11 cellular contexts compared by ENCODE assay signal in the genomic region with DNA sequence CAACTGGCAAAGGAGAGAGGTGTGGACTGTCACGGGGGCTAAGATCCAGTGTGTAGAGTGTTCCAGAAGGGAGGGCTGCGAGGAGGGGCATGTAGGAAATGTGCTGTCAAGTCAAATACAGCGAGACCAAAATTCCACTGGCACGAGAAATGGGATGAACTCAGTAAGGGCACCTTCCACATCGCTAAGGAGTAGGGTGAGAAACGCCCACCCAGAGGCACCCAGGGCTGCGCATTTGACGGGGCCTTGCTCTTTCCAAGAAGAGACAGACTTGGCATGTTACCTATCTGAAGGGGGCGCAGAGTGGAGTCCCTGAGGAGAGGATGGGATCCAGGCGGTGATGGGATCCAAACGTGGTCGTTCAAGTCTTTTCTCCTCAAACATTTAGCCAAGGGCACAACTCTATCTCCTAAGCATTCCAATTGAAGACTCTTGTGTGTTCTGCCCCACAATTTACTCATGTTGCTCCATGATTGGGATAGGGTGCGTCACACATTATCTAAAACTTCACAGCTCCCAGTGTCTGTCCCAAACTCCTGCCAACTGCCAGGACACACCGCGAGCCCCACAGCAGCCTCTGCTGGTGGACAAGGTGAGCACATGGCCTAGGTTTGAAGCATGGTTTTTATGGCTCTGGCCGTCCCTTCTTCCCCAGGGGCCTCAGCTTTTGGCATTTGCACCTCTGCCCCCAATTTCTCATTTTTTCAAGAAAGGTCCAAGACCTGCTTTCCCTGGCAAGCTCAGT. TPM values are rescaled to one million over a fixed set of nuclear protein-coding genes. Genes with fewer than 3 reads are reported as not detected.
DNase-seq lines count a peak whose midpoint lies in the region; ATAC-seq, FAIRE-seq and TF ChIP-seq lines count a peak whose summit lies in the region.
"Had no signal": no experiment of that assay in that cellular context is flagged by ENCODE, and none has a peak within 500 bp of the region (broad histone marks: within the 10 kb centered on the region; RNA-seq: fewer than 3 reads in every experiment).

No MANE protein-coding gene starts in this region.

- H2BK120ac ChIP-seq in IMR-90 (ENCODE audit: low read depth, low read length) = no peak overlapping the region

- H3K4ac ChIP-seq in IMR-90 (ENCODE audit: low read depth, low read length) = no peak overlapping the region

- H2AK5ac ChIP-seq in IMR-90 (ENCODE audit: low read depth, low read length) = no peak overlapping the region

- in situ Hi-C loops in IMR-90 (cut with MboI; ENCODE audit: low sequenced_read_pairs) (loop anchor here (10.0 to 25.0 kb wide), 3 partner anchors 357 to 635 kb away; partner anchors contain the start of gene LRRK1), HepG2 (cut with HindIII; ENCODE audit: extremely low pct_ligation_motif_present, low pct_unique_long_range_greater_than_20kb) (loop anchor here (25.0 kb wide), 2 partner anchors 357 to 607 kb away; partner anchors contain the start of gene LRRK1)

- no peak overlapping the region for H3K23ac ChIP-seq in IMR-90 (ENCODE audit: low read depth, low read length)

- no peak overlapping the region for H3K18ac ChIP-seq in IMR-90 (ENCODE audit: low read depth, low read length)

- POLR2A ChIA-PET in IMR-90 (lab: Charles Lee; ENCODE audit: unreplicated experiment) = interaction anchor here (0.7 kb wide), 1 partner anchor 25 kb away, joined by 3 read pairs; the partner anchor contains the start of gene SNRPA1
- POLR2A ChIA-PET in HepG2 (lab: Yijun Ruan, JAX) = no interaction called here

- H3K4me1 ChIP-seq in IMR-90 (ENCODE audit: control insufficient read depth, insufficient read depth, low read length) (peaks cover 10% of the 10 kb centered on the region), body of pancreas (peaks cover 20% of the 10 kb centered on the region), HepG2 (ENCODE audit: insufficient read depth, low read length) (no peaks in the 10 kb centered on the region)

- peaks cover 18% of the 10 kb centered on the region for H3K9me1 ChIP-seq in IMR-90 (ENCODE audit: insufficient read depth, low read length)

- H3K4me3 ChIP-seq in IMR-90 (ENCODE audit: insufficient read depth, low read depth, low read length) (no peak overlapping the region), body of pancreas (no peak overlapping the region), HepG2 (replicated peaks in 1 of 3; ENCODE audit: insufficient read depth in 1 of 3, low read depth in 2 of 3, low read length in 3 of 3) (no peak overlapping the region)

- no peak overlapping the region for H2BK20ac ChIP-seq in IMR-90 (ENCODE audit: low read depth, low read length)

- no peak overlapping the region for H4K8ac ChIP-seq in IMR-90 (ENCODE audit: low read depth in 2 of 2, low read length in 2 of 2)

- H3K79me1 ChIP-seq in IMR-90 (ENCODE audit: low read depth in 1 of 2, low read length in 2 of 2) = peaks cover 24 to 35% of the 10 kb centered on the region in 2 experiments

- no peak overlapping the region for H3K27ac ChIP-seq in IMR-90 (ENCODE audit: insufficient read depth, low read length)
- no peak overlapping the region for H3K27ac ChIP-seq in body of pancreas
- no peak overlapping the region for H3K27ac ChIP-seq in HepG2 (ENCODE audit: extremely low read length, insufficient read depth, low read length)

- H3K9me3 ChIP-seq in IMR-90 (ENCODE audit: control insufficient read depth, insufficient read depth, low read length) = no peaks in the 10 kb centered on the region
- H3K9me3 ChIP-seq in body of pancreas = no peaks in the 10 kb centered on the region
- no peaks in the 10 kb centered on the region for H3K9me3 ChIP-seq in HepG2 (ENCODE audit: low read length)

- H2AK9ac ChIP-seq in IMR-90 (replicated peaks; ENCODE audit: low read depth, low read length, poor library complexity) = no peak overlapping the region

- no peak overlapping the region for H4K5ac ChIP-seq in IMR-90 (ENCODE audit: low read depth, low read length)

- H2BK5ac ChIP-seq in IMR-90 (ENCODE audit: low read depth, low read length, poor library complexity, severe bottlenecking) = no peak overlapping the region

- intact Hi-C loops in IMR-90 (cut with micrococcal nuclease) = no loop called here
- intact Hi-C loops in body of pancreas (cut with DNase I) = no loop called here
- intact Hi-C loops in HepG2 (cut with micrococcal nuclease; ENCODE audit: unreplicated experiment) = no loop called here

- no peak overlapping the region for H3K4me2 ChIP-seq in IMR-90 (ENCODE audit: low read depth, low read length)
- H3K4me2 ChIP-seq in HepG2 (ENCODE audit: low read depth, low read length) = no peak overlapping the region

- CTCF ChIA-PET in IMR-90 (lab: Yijun Ruan, JAX) = no interaction called here
- CTCF ChIA-PET in HepG2 (lab: Yijun Ruan, JAX; ENCODE audit: low intra/inter-chr PET ratio, low total read pairs) = no interaction called here

- BruUV-seq in IMR-90 (replicated peaks; lab: Mats Ljungman, UMichigan) (no TSS peak), HepG2 (replicated peaks; lab: Mats Ljungman, UMichigan) (no TSS peak)

- H3K56ac ChIP-seq in IMR-90 (ENCODE audit: extremely low read depth, insufficient read depth, low read length) = no peak overlapping the region

- no peak overlapping the region for H3K14ac ChIP-seq in IMR-90 (replicated peaks; ENCODE audit: low read depth, low read length)

- H4K91ac ChIP-seq in IMR-90 (ENCODE audit: insufficient read depth, low read depth, low read length) = no peak overlapping the region

- ATAC-seq in IMR-90 (ENCODE audit: low read depth) = no peak
- no peak for ATAC-seq in body of pancreas
- ATAC-seq in HepG2 = peak; percentile 72
- ATAC-seq in GM21825 (IDR thresholded peaks at IDR 0.05; ENCODE audit: unreplicated experiment) = no peak

- no peak for TF ChIP-seq RAD21 in IMR-90 (IDR thresholded peaks at IDR 0.05; ENCODE audit: low read length)
- no peak for TF ChIP-seq RAD21 in HepG2 (CRISPR knock-in tag; IDR thresholded peaks at IDR 0.05)

- H2AFZ ChIP-seq in IMR-90 (replicated peaks; ENCODE audit: low read length, poor library complexity) (no peak overlapping the region), HepG2 (ENCODE audit: low read length) (no peak overlapping the region)

- no peaks in the 10 kb centered on the region for H3K79me2 ChIP-seq in HepG2 (ENCODE audit: insufficient read depth, low read length)

- WGBS in IMR-90 (ENCODE audit: extremely low coverage in 2 of 2, insufficient read length in 1 of 2), 2 experiments = 86% methylated on average over 6 of the region's 16 CpGs; no CpG with 5 or more reads in 1 of the 2 experiments
- 80% methylated on average over 16 of the region's 16 CpGs for WGBS in body of pancreas, 2 donors
- WGBS in HepG2 (ENCODE audit: low lambda C conversion rate) = 94% methylated on average over 12 of the region's 16 CpGs

- H3K9ac ChIP-seq in IMR-90 (ENCODE audit: low read depth, low read length) (no peak overlapping the region), HepG2 (ENCODE audit: insufficient read depth, low read depth, low read length) (no peak overlapping the region)

- dilution Hi-C loops in IMR-90 (cut with HindIII; ENCODE audit: low sequenced_read_pairs, unreplicated experiment) = no loop called here

- H4K20me1 ChIP-seq in IMR-90 (ENCODE audit: insufficient read depth, low read length) = peaks cover 9% of the 10 kb centered on the region; the same call in 1 of the 2 replicates
- no peaks in the 10 kb centered on the region; the same call in 1 of the 2 replicates for H4K20me1 ChIP-seq in HepG2 (ENCODE audit: insufficient read depth, low read length)

- TF ChIP-seq CTCF in IMR-90 (conservative IDR thresholded peaks at IDR 0.05; ENCODE audit: low read depth, low read length) (peak; percentile 33), body of pancreas (IDR thresholded peaks at IDR 0.05) (peak in 4 of 7 experiments; percentile 15 to 39 (median 24)), HepG2 (CRISPR knock-in tag; IDR thresholded peaks at IDR 0.05) (peak; percentile 63)

- H3K27me3 ChIP-seq in IMR-90 (ENCODE audit: control insufficient read depth, insufficient read depth, low read length) (no peaks in the 10 kb centered on the region), body of pancreas (no peaks in the 10 kb centered on the region), HepG2 (ENCODE audit: control insufficient read depth in 1 of 2, insufficient read depth in 2 of 2, low read length in 2 of 2) (peaks cover 0 to 3% of the 10 kb centered on the region in 2 experiments; a peak in 2 of 5 replicates)

- DNase-seq in EH (ENCODE audit: low read depth) (peak; percentile 41), IMR-90 (no peak), body of pancreas (peak in 3 of 4 donors; percentile 32 to 38 (median 35)), HepG2 (ENCODE audit: low spot score) (no peak), NAMALWA (ENCODE audit: low spot score) (no peak)
- DNase-seq in activated effector memory CD4-positive, alpha-beta T cell treated with Interleukin-2 at 50 U/mL for 16 hours = no peak
- DNase-seq in activated CD4-positive, alpha-beta T cell treated with anti-CD3 and anti-CD28 coated beads, Interleukin-2, amount 50 U/mL, for 1 hour = no peak
- DNase-seq: activated CD4-positive, alpha-beta T cell treated with anti-CD3 and anti-CD28 coated beads for 1 hour; stimulated activated CD4-positive, alpha-beta T cell treated with anti-CD3 and anti-CD28 coated beads, Interleukin-4, amount 100 ng/mL, for 24 hours had no signal

- TF ChIP-seq POLR2A in IMR-90 (IDR thresholded peaks at IDR 0.05; ENCODE audit: low read depth, low read length) = no peak
- TF ChIP-seq POLR2A in body of pancreas (IDR thresholded peaks at IDR 0.05) = peak in 1 of 3 donors; percentile 11
- peak in 1 of 2 experiments; percentile 29; a peak in 1 of 4 replicates for TF ChIP-seq POLR2A in HepG2 (IDR thresholded peaks at IDR 0.05; ENCODE audit: insufficient read depth in 1 of 2, low read depth in 2 of 2, low read length in 2 of 2)

- H3K36me3 ChIP-seq in IMR-90 (ENCODE audit: control insufficient read depth, insufficient read depth, low read length) (peaks cover 48% of the 10 kb centered on the region), body of pancreas (replicated peaks in 1 of 2; ENCODE audit: insufficient read depth in 1 of 2, low read depth in 2 of 2) (peaks cover 18 to 37% of the 10 kb centered on the region in 2 donors), HepG2 (replicated peaks in 1 of 2; ENCODE audit: control insufficient read depth in 1 of 2, insufficient read depth in 2 of 2, low read length in 2 of 2) (peaks cover 10 to 44% of the 10 kb centered on the region in 2 experiments)

- no peak overlapping the region for H2BK15ac ChIP-seq in IMR-90 (ENCODE audit: low read depth, low read length)

- FAIRE-seq in HepG2 (lab: Jason Lieb, UNC) = no peak
- FAIRE-seq: colon had no signal

- TF ChIP-seq EP300 in HepG2 (IDR thresholded peaks at IDR 0.05; ENCODE audit: low read depth in 2 of 2, low read length in 2 of 2) (no peak), HepG2 (CRISPR knock-in tag; IDR thresholded peaks at IDR 0.05; ENCODE audit: borderline replicate concordance) (no peak)

RNA-seq across cellular contexts. Expression of gene SELENOS, which starts 7.6 kb away (rescaled TPM):
- total RNA-seq in IMR-90 (2012; rRNA removed) (39.8 and 67.5 TPM in 2 replicates), body of pancreas (10 to 100 TPM; 37.2 to 45.1 TPM), HepG2 (2016; rRNA removed; fragmentation: Illumina TruSeq; extraction: Trizol) (31.6 and 63.0 TPM in 2 replicates)
- polyA plus RNA-seq in IMR-90 (2012; rRNA removed) (73.9 and 77.1 TPM in 2 replicates), HepG2 (2011; rRNA removed) (56.6 and 66.1 TPM in 2 replicates)
- 61.9 and 89.3 TPM in 2 replicates for polyA plus RNA-seq in IMR-90 (2012; cell fraction: cytosol; rRNA removed)
- polyA plus RNA-seq in IMR-90 (2012; cell fraction: nucleus; rRNA removed; ENCODE audit: low replicate concordance) = 72.4 and 84.7 TPM in 2 replicates
- 25.6 and 30.5 TPM in 2 replicates for total RNA-seq in HepG2 (2016; cell fraction: cytosol; rRNA removed; fragmentation: Illumina TruSeq; extraction: Trizol; ENCODE audit: low read depth)
- 31.1 and 66.3 TPM in 2 replicates for total RNA-seq in HepG2 (2016; cell fraction: insoluble cytoplasmic fraction; rRNA removed; fragmentation: Illumina TruSeq; extraction: Trizol)
- 32.0 and 35.3 TPM in 2 replicates for total RNA-seq in HepG2 (2016; cell fraction: membrane; rRNA removed; fragmentation: Illumina TruSeq; extraction: Trizol)
- total RNA-seq in HepG2 (2016; cell fraction: nucleus; rRNA removed; fragmentation: Illumina TruSeq; extraction: Trizol) = 52.7 and 62.7 TPM in 2 replicates
- 58.8 and 79.4 TPM in 2 replicates for polyA plus RNA-seq in HepG2 (2011; cell fraction: cytosol; rRNA removed)
- polyA plus RNA-seq in HepG2 (2011; cell fraction: nucleus; rRNA removed) = 21.8 and 28.5 TPM in 2 replicates
- polyA plus RNA-seq in HepG2 (2012) = 38.2 and 44.5 TPM in 2 replicates
- polyA plus RNA-seq in HepG2 (2016; cell fraction: cytosol; fragmentation: Illumina TruSeq; extraction: Trizol; ENCODE audit: low read depth) = 19.0 and 26.3 TPM in 2 replicates
- polyA plus RNA-seq in HepG2 (2016; cell fraction: insoluble cytoplasmic fraction; fragmentation: Illumina TruSeq; extraction: Trizol; ENCODE audit: low read depth) = 29.3 and 32.0 TPM in 2 replicates
- 23.0 and 24.1 TPM in 2 replicates for polyA plus RNA-seq in HepG2 (2016; cell fraction: membrane; fragmentation: Illumina TruSeq; extraction: Trizol; ENCODE audit: low read depth)
- polyA plus RNA-seq in HepG2 (2016; cell fraction: nucleus; fragmentation: Illumina TruSeq; extraction: Trizol; ENCODE audit: insufficient read depth, low read depth) = 81.3 and 91.5 TPM in 2 replicates
- polyA minus RNA-seq in HepG2 (2011; rRNA and poly(A)+ RNA removed; ENCODE audit: low replicate concordance) = 31.0 and 35.1 TPM in 2 replicates
- polyA minus RNA-seq in HepG2 (2011; cell fraction: cytosol; rRNA and poly(A)+ RNA removed) = 19.4 and 21.8 TPM in 2 replicates
- 64.9 and 77.1 TPM in 2 replicates for polyA minus RNA-seq in HepG2 (2011; cell fraction: nucleus; rRNA and poly(A)+ RNA removed)

RNA-seq across cellular contexts. Expression of gene CHSY1, which starts 17.8 kb away (rescaled TPM):
- 53.2 and 55.3 TPM in 2 replicates for total RNA-seq in IMR-90 (2012; rRNA removed)
- 40.5 and 40.9 TPM in 2 replicates for polyA plus RNA-seq in IMR-90 (2012; rRNA removed)
- polyA plus RNA-seq in IMR-90 (2012; cell fraction: cytosol; rRNA removed) = 12.6 and 25.0 TPM in 2 replicates
- 7.3 and 45.0 TPM in 2 replicates for polyA plus RNA-seq in IMR-90 (2012; cell fraction: nucleus; rRNA removed; ENCODE audit: low replicate concordance)
- total RNA-seq in body of pancreas = 10 to 100 TPM in 1 of 2 donors, 1 to 10 TPM in 1; 7.8 to 12.2 TPM
- 12.8 and 13.7 TPM in 2 replicates for total RNA-seq in HepG2 (2016; rRNA removed; fragmentation: Illumina TruSeq; extraction: Trizol)
- 4.3 and 5.4 TPM in 2 replicates for total RNA-seq in HepG2 (2016; cell fraction: cytosol; rRNA removed; fragmentation: Illumina TruSeq; extraction: Trizol; ENCODE audit: low read depth)
- total RNA-seq in HepG2 (2016; cell fraction: insoluble cytoplasmic fraction; rRNA removed; fragmentation: Illumina TruSeq; extraction: Trizol) = 12.1 and 12.6 TPM in 2 replicates
- total RNA-seq in HepG2 (2016; cell fraction: membrane; rRNA removed; fragmentation: Illumina TruSeq; extraction: Trizol) = 7.0 and 7.9 TPM in 2 replicates
- 10.5 and 11.5 TPM in 2 replicates for total RNA-seq in HepG2 (2016; cell fraction: nucleus; rRNA removed; fragmentation: Illumina TruSeq; extraction: Trizol)
- polyA plus RNA-seq in HepG2 (2011; rRNA removed) = 11.2 and 13.3 TPM in 2 replicates
- polyA plus RNA-seq in HepG2 (2011; cell fraction: cytosol; rRNA removed) = 10.0 and 13.2 TPM in 2 replicates
- 4.9 and 5.5 TPM in 2 replicates for polyA plus RNA-seq in HepG2 (2011; cell fraction: nucleus; rRNA removed)
- polyA plus RNA-seq in HepG2 (2012) = 11.0 and 11.8 TPM in 2 replicates
- polyA plus RNA-seq in HepG2 (2016; cell fraction: cytosol; fragmentation: Illumina TruSeq; extraction: Trizol; ENCODE audit: low read depth) = 0.72 and 0.77 TPM in 2 replicates
- 13.1 and 14.5 TPM in 2 replicates for polyA plus RNA-seq in HepG2 (2016; cell fraction: insoluble cytoplasmic fraction; fragmentation: Illumina TruSeq; extraction: Trizol; ENCODE audit: low read depth)
- polyA plus RNA-seq in HepG2 (2016; cell fraction: membrane; fragmentation: Illumina TruSeq; extraction: Trizol; ENCODE audit: low read depth) = 4.8 TPM in 2 replicates
- 14.6 and 15.9 TPM in 2 replicates for polyA plus RNA-seq in HepG2 (2016; cell fraction: nucleus; fragmentation: Illumina TruSeq; extraction: Trizol; ENCODE audit: insufficient read depth, low read depth)
- polyA minus RNA-seq in HepG2 (2011; rRNA and poly(A)+ RNA removed; ENCODE audit: low replicate concordance) = 12.6 and 31.1 TPM in 2 replicates
- polyA minus RNA-seq in HepG2 (2011; cell fraction: cytosol; rRNA and poly(A)+ RNA removed) = 16.8 and 17.1 TPM in 2 replicates
- polyA minus RNA-seq in HepG2 (2011; cell fraction: nucleus; rRNA and poly(A)+ RNA removed) = 15.8 and 18.3 TPM in 2 replicates

RNA-seq across cellular contexts. Expression of gene SNRPA1, which starts 25.4 kb away (rescaled TPM):
- total RNA-seq in IMR-90 (2012; rRNA removed) = 37.1 and 47.5 TPM in 2 replicates
- 75.8 and 79.9 TPM in 2 replicates for polyA plus RNA-seq in IMR-90 (2012; rRNA removed)
- 32.8 and 36.8 TPM in 2 replicates for polyA plus RNA-seq in IMR-90 (2012; cell fraction: cytosol; rRNA removed)
- polyA plus RNA-seq in IMR-90 (2012; cell fraction: nucleus; rRNA removed; ENCODE audit: low replicate concordance) = 24.2 and 105 TPM in 2 replicates
- 10 to 100 TPM; 26.2 to 29.7 TPM for total RNA-seq in body of pancreas
- 41.2 and 72.5 TPM in 2 replicates for total RNA-seq in HepG2 (2016; rRNA removed; fragmentation: Illumina TruSeq; extraction: Trizol)
- total RNA-seq in HepG2 (2016; cell fraction: cytosol; rRNA removed; fragmentation: Illumina TruSeq; extraction: Trizol; ENCODE audit: low read depth) = 21.5 and 21.7 TPM in 2 replicates
- total RNA-seq in HepG2 (2016; cell fraction: insoluble cytoplasmic fraction; rRNA removed; fragmentation: Illumina TruSeq; extraction: Trizol) = 44.9 and 72.9 TPM in 2 replicates
- total RNA-seq in HepG2 (2016; cell fraction: membrane; rRNA removed; fragmentation: Illumina TruSeq; extraction: Trizol) = 29.4 and 29.6 TPM in 2 replicates
- 43.1 and 47.7 TPM in 2 replicates for total RNA-seq in HepG2 (2016; cell fraction: nucleus; rRNA removed; fragmentation: Illumina TruSeq; extraction: Trizol)
- 80.0 and 108 TPM in 2 replicates for polyA plus RNA-seq in HepG2 (2011; rRNA removed)
- polyA plus RNA-seq in HepG2 (2011; cell fraction: cytosol; rRNA removed) = 70.8 and 71.1 TPM in 2 replicates
- polyA plus RNA-seq in HepG2 (2011; cell fraction: nucleus; rRNA removed) = 95.5 and 97.7 TPM in 2 replicates
- 77.4 and 94.8 TPM in 2 replicates for polyA plus RNA-seq in HepG2 (2012)
- 43.0 and 50.4 TPM in 2 replicates for polyA plus RNA-seq in HepG2 (2016; cell fraction: cytosol; fragmentation: Illumina TruSeq; extraction: Trizol; ENCODE audit: low read depth)
- 177 and 178 TPM in 2 replicates for polyA plus RNA-seq in HepG2 (2016; cell fraction: insoluble cytoplasmic fraction; fragmentation: Illumina TruSeq; extraction: Trizol; ENCODE audit: low read depth)
- polyA plus RNA-seq in HepG2 (2016; cell fraction: membrane; fragmentation: Illumina TruSeq; extraction: Trizol; ENCODE audit: low read depth) = 42.8 and 43.9 TPM in 2 replicates
- 92.5 and 99.3 TPM in 2 replicates for polyA plus RNA-seq in HepG2 (2016; cell fraction: nucleus; fragmentation: Illumina TruSeq; extraction: Trizol; ENCODE audit: insufficient read depth, low read depth)
- polyA minus RNA-seq in HepG2 (2011; rRNA and poly(A)+ RNA removed; ENCODE audit: low replicate concordance) = 12.8 and 30.9 TPM in 2 replicates
- polyA minus RNA-seq in HepG2 (2011; cell fraction: cytosol; rRNA and poly(A)+ RNA removed) = 23.8 and 31.7 TPM in 2 replicates
- polyA minus RNA-seq in HepG2 (2011; cell fraction: nucleus; rRNA and poly(A)+ RNA removed) = 50.7 and 51.6 TPM in 2 replicates

Comparison
In these comparisons a context has a peak if more than half of its experiments do, and no peak if none do; other contexts are left out.
1. DNase-seq: peak in EH (single experiment) and body of pancreas (3 of 4); none in IMR-90 (single experiment), HepG2 (single experiment), activated effector memory CD4-positive, alpha-beta T cell treated with Interleukin-2 at 50 U/mL for 16 hours (single experiment), NAMALWA (single experiment) and activated CD4-positive, alpha-beta T cell treated with anti-CD3 and anti-CD28 coated beads, Interleukin-2, amount 50 U/mL, for 1 hour (single experiment).
2. Peak in every context shown above with its lines, with median percentiles within 50 percentile points of each other: CTCF ChIP-seq.